Comparison of ENCODE assay signal across 16 cellular contexts in the genomic region with DNA sequence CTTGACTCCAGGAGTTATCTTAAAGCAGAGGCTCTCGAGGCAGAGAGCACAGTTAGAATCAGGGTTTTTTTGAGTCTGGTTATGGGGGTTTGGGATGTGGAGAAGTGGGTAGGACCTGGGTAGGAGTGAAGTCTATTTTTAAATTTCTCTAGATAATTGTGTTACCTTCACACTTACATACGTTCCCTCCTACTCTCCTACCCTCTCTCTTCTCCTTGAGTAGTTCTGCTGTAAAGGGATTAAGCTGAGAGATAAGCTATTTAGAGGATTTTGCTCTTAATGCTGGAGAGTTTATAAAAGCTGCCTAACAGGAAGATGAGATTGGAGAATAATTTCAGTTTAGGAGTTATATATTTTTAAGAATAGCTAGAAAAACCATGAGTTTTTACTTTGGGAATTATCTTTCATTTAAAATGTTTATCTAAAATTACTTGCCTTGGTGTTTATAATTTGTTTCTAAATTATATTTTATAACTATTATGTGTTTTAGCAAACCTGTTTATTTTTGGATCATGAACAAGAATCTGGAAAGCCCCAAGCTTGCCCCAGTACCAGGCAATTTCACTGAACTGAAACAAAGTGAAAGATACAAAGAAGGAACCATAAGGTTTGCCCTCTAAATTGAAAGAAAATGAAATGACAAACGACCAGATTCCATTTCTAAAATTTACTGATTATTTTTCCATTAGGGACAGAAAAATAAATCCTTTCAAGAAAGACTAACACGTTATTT.
A peak's percentile ranks its signal among the peaks of the same experiment; 100 is the strongest.
DNase-seq lines count a peak whose midpoint lies in the region; ATAC-seq and TF ChIP-seq lines count a peak whose summit lies in the region.
"Had no signal": no experiment of that assay in that cellular context is flagged by ENCODE, and none has a peak within 500 bp of the region (broad histone marks: within the 10 kb centered on the region; RNA-seq: fewer than 3 reads in every experiment).

No MANE protein-coding gene starts in this region.

- peaks cover 2% of the 10 kb centered on the region for H3K27me3 Mint-ChIP-seq in activated T-helper 1 cell treated with anti-CD3 and anti-CD28 coated beads, Interleukin-12 subunit alpha, Interleukin-12 subunit beta, Interleukin-2, Interleukin-4 antibody, amounts not matched to agents 30 ng/mL and 10 ng/mL and 1 ng/mL, durations not matched to agents 14 hours and 24 hours and 36 hours (ENCODE audit: insufficient read depth)

- peak overlapping the region; percentile 99 for H3K27ac ChIP-seq in DOHH2 (ENCODE audit: low read depth, low read length)
- H3K27ac ChIP-seq in MM.1S (ENCODE audit: low read length) = no peak overlapping the region
- H3K27ac ChIP-seq in dorsolateral prefrontal cortex = peak overlapping the region in 56 of 59 donors; percentile 5 to 92 (median 76)
- peak overlapping the region; percentile 55 for H3K27ac ChIP-seq in rectal smooth muscle tissue (ENCODE audit: low read depth, low read length)
- H3K27ac ChIP-seq: SJSA1 had no signal

- no peak for ATAC-seq in HG02840 (IDR thresholded peaks at IDR 0.05; ENCODE audit: low FRiP score, unreplicated experiment)
- ATAC-seq: activated T-cell treated with anti-CD3 and anti-CD28 coated beads, Interleukin-2, amount 50 U/mL, for 4 hours had no signal

- peaks cover 65% of the 10 kb centered on the region for H3K36me3 ChIP-seq in DOHH2 (ENCODE audit: control insufficient read depth, low read length)
- no peaks in the 10 kb centered on the region for H3K36me3 ChIP-seq in MM.1S (replicated peaks; ENCODE audit: insufficient read depth, low read length)
- peaks cover 8% of the 10 kb centered on the region for H3K36me3 ChIP-seq in rectal smooth muscle tissue (ENCODE audit: control insufficient read depth, insufficient read depth, low read length)
- H3K36me3 ChIP-seq: BLaER1 treated with 17β-estradiol and CSF1 and Interleukin-3, amounts not matched to agents 10 nM and 100 nM had no signal

- H3K27me3 ChIP-seq in DOHH2 (ENCODE audit: control insufficient read depth, low read length) (no peaks in the 10 kb centered on the region), MM.1S (replicated peaks; ENCODE audit: insufficient read depth, low read length) (0 out of 2 replicates have a peak, but pooled peaks cover 5% of the 10 kb centered on the region), dorsolateral prefrontal cortex (no peaks in the 10 kb centered on the region), rectal smooth muscle tissue (ENCODE audit: control insufficient read depth, insufficient read depth, low read length) (no peaks in the 10 kb centered on the region)
- H3K27me3 ChIP-seq: BLaER1 treated with 17β-estradiol and CSF1 and Interleukin-3, amounts not matched to agents 10 nM and 100 nM; SJSA1 had no signal

- DNase-seq in MM.1S = peak; percentile 66
- DNase-seq in dorsolateral prefrontal cortex = no peak
- DNase-seq in HEK293T (ENCODE audit: extremely low spot score) = no peak
- no peak for DNase-seq in activated T-helper 1 cell treated with anti-CD3 and anti-CD28 coated beads, Interleukin-12 subunit alpha, Interleukin-12 subunit beta, Interleukin-2, Interleukin-4 antibody, amounts not matched to agents 30 ng/mL and 10 ng/mL and 1 ng/mL, durations not matched to agents 14 hours and 24 hours and 36 hours (ENCODE audit: low spot score)
- DNase-seq in NCI-H1694 treated with DMSO at 0.1 percent for 48 hours (lab: John Stamatoyannopoulos, UW) = no peak
- DNase-seq: activated CD4-positive, CD25-positive, alpha-beta regulatory T cell treated with anti-CD3 and anti-CD28 coated beads, Interleukin-2, amount 50 U/mL, for 72 hours; activated T-cell treated with anti-CD3 and anti-CD28 coated beads, Interleukin-2, amount 50 U/mL, for 4 hours; erythroblast; NCI-H1048; NCI-H526; stimulated activated CD4-positive, alpha-beta T cell treated with anti-CD3 and anti-CD28 coated beads, Interleukin-12 subunit alpha, Interleukin-12 subunit beta, amount 100 ng/mL, for 4 hours had no signal

- CTCF ChIA-PET in HEK293T (lab: Yijun Ruan, JAX) = no interaction called here

- H3K4me2 ChIP-seq in DOHH2 (ENCODE audit: low read length) (peak overlapping the region; percentile 89), MM.1S (ENCODE audit: low read depth, low read length) (peak overlapping the region; percentile 61)

- H3K9me2 ChIP-seq in DOHH2 (replicated peaks; ENCODE audit: control insufficient read depth, low read length) = no peaks in the 10 kb centered on the region
- no peaks in the 10 kb centered on the region for H3K9me2 ChIP-seq in MM.1S (replicated peaks; ENCODE audit: insufficient read depth, low read length)

- peaks cover 42% of the 10 kb centered on the region for H3F3A ChIP-seq in DOHH2 (ENCODE audit: control insufficient read depth, insufficient read depth)
- H3F3A ChIP-seq in MM.1S (ENCODE audit: insufficient read depth, low read length) = 0 out of 2 replicates have a peak, but pooled peaks cover 3% of the 10 kb centered on the region

- no peaks in the 10 kb centered on the region for H3K36me3 Mint-ChIP-seq in activated T-helper 1 cell treated with anti-CD3 and anti-CD28 coated beads, Interleukin-12 subunit alpha, Interleukin-12 subunit beta, Interleukin-2, Interleukin-4 antibody, amounts not matched to agents 30 ng/mL and 10 ng/mL and 1 ng/mL, durations not matched to agents 14 hours and 24 hours and 36 hours (ENCODE audit: low read depth)

- no peak overlapping the region for H2AFZ ChIP-seq in MM.1S (ENCODE audit: low read length)

- no peaks in the 10 kb centered on the region for H4K20me1 ChIP-seq in DOHH2 (ENCODE audit: control insufficient read depth, insufficient read depth, low read depth, low read length)
- H4K20me1 ChIP-seq in MM.1S (ENCODE audit: insufficient read depth, low read length) = no peaks in the 10 kb centered on the region
- H4K20me1 ChIP-seq: BLaER1 treated with 17β-estradiol and CSF1 and Interleukin-3, amounts not matched to agents 10 nM and 100 nM had no signal

- H3K79me2 ChIP-seq in DOHH2 (ENCODE audit: control insufficient read depth, low read length) (peaks cover 72% of the 10 kb centered on the region), MM.1S (ENCODE audit: low read length) (no peaks in the 10 kb centered on the region)

- peaks cover 99% of the 10 kb centered on the region for H3K4me1 ChIP-seq in DOHH2 (ENCODE audit: control insufficient read depth, low read length)
- peaks cover 36% of the 10 kb centered on the region for H3K4me1 ChIP-seq in MM.1S (ENCODE audit: low read length)
- peaks cover 14% of the 10 kb centered on the region for H3K4me1 ChIP-seq in rectal smooth muscle tissue (ENCODE audit: control insufficient read depth, insufficient read depth, low read length)

- TF ChIP-seq CTCF in DOHH2 (IDR thresholded peaks at IDR 0.05; ENCODE audit: low read depth, low read length, poor library complexity, severe bottlenecking) (no peak), MM.1S (IDR thresholded peaks at IDR 0.05; ENCODE audit: low read length) (no peak), dorsolateral prefrontal cortex (IDR thresholded peaks at IDR 0.05 in 54 of 56, conservative IDR thresholded peaks at IDR 0.05 in 2 of 56; ENCODE audit: low read depth in 1 of 56, partially characterized antibody in 56 of 56) (no peak)

- intact Hi-C loops in dorsolateral prefrontal cortex (cut with DNase I) = no loop called here
- intact Hi-C loops in activated T-helper 1 cell treated with anti-CD3 and anti-CD28 coated beads, Interleukin-12 subunit alpha, Interleukin-12 subunit beta, Interleukin-2, Interleukin-4 antibody, amounts not matched to agents 30 ng/mL and 10 ng/mL and 1 ng/mL, durations not matched to agents 14 hours and 24 hours and 36 hours (cut with micrococcal nuclease) = no loop called here

- no peak overlapping the region for H3K27ac Mint-ChIP-seq in activated T-helper 1 cell treated with anti-CD3 and anti-CD28 coated beads, Interleukin-12 subunit alpha, Interleukin-12 subunit beta, Interleukin-2, Interleukin-4 antibody, amounts not matched to agents 30 ng/mL and 10 ng/mL and 1 ng/mL, durations not matched to agents 14 hours and 24 hours and 36 hours

- H3K9ac ChIP-seq in MM.1S (ENCODE audit: low read length) (no peak overlapping the region), rectal smooth muscle tissue (ENCODE audit: low read length) (no peak overlapping the region)
- H3K9ac ChIP-seq: BLaER1 treated with 17β-estradiol and CSF1 and Interleukin-3, amounts not matched to agents 10 nM and 100 nM had no signal

- no peaks in the 10 kb centered on the region for H3K4me1 Mint-ChIP-seq in activated T-helper 1 cell treated with anti-CD3 and anti-CD28 coated beads, Interleukin-12 subunit alpha, Interleukin-12 subunit beta, Interleukin-2, Interleukin-4 antibody, amounts not matched to agents 30 ng/mL and 10 ng/mL and 1 ng/mL, durations not matched to agents 14 hours and 24 hours and 36 hours (ENCODE audit: low read depth)

- H3K4me3 ChIP-seq in DOHH2 (ENCODE audit: low read length) = peak overlapping the region; percentile 68
- H3K4me3 ChIP-seq in MM.1S (ENCODE audit: low read length) = 0 out of 2 replicates have a peak overlapping the region, but pooled peaks have one; percentile 3
- H3K4me3 ChIP-seq in dorsolateral prefrontal cortex = no peak overlapping the region
- H3K4me3 ChIP-seq in rectal smooth muscle tissue (ENCODE audit: low read length) = peak overlapping the region; percentile 15
- H3K4me3 ChIP-seq: BLaER1 treated with 17β-estradiol and CSF1 and Interleukin-3, amounts not matched to agents 10 nM and 100 nM; SJSA1 had no signal

- POLR2A ChIA-PET in HEK293T (lab: Yijun Ruan, JAX) = no interaction called here

- H3K9me3 ChIP-seq in DOHH2 (ENCODE audit: control insufficient read depth, insufficient read depth, low read length) (no peaks in the 10 kb centered on the region), MM.1S (replicated peaks; ENCODE audit: insufficient read depth, low read length) (no peaks in the 10 kb centered on the region)
- H3K9me3 ChIP-seq: BLaER1 treated with 17β-estradiol and CSF1 and Interleukin-3, amounts not matched to agents 10 nM and 100 nM; SJSA1 had no signal

- H3K9me3 Mint-ChIP-seq in activated T-helper 1 cell treated with anti-CD3 and anti-CD28 coated beads, Interleukin-12 subunit alpha, Interleukin-12 subunit beta, Interleukin-2, Interleukin-4 antibody, amounts not matched to agents 30 ng/mL and 10 ng/mL and 1 ng/mL, durations not matched to agents 14 hours and 24 hours and 36 hours = no peaks in the 10 kb centered on the region
- H3K9me3 Mint-ChIP-seq: activated T-cell treated with anti-CD3 and anti-CD28 coated beads, Interleukin-2, amount 50 U/mL, for 4 hours had no signal

- no peak overlapping the region for H3K4me3 Mint-ChIP-seq in activated T-helper 1 cell treated with anti-CD3 and anti-CD28 coated beads, Interleukin-12 subunit alpha, Interleukin-12 subunit beta, Interleukin-2, Interleukin-4 antibody, amounts not matched to agents 30 ng/mL and 10 ng/mL and 1 ng/mL, durations not matched to agents 14 hours and 24 hours and 36 hours
- H3K4me3 Mint-ChIP-seq: activated T-cell treated with anti-CD3 and anti-CD28 coated beads, Interleukin-2, amount 50 U/mL, for 4 hours had no signal

TF ChIP-seq in HEK293T, 16 proteins besides CTCF, POLR2A, EP300 and RAD21 (continues in another document):
- TF ChIP-seq NFRKB (IDR thresholded peaks at IDR 0.05) = no peak
- TF ChIP-seq FOXA1 (IDR thresholded peaks at IDR 0.05) = no peak
- TF ChIP-seq FOXK2 (IDR thresholded peaks at IDR 0.05) = no peak
- no peak for TF ChIP-seq FOXM1 (IDR thresholded peaks at IDR 0.05; ENCODE audit: borderline replicate concordance)
- TF ChIP-seq L3MBTL2 (conservative IDR thresholded peaks at IDR 0.05) = no peak
- no peak for TF ChIP-seq ZNF384 (IDR thresholded peaks at IDR 0.05)
- TF ChIP-seq SP1 (IDR thresholded peaks at IDR 0.05) = no peak

Comparison
In these comparisons a context has a peak if more than half of its experiments do, and no peak if none do; other contexts are left out.
1. H3K4me3 ChIP-seq: peak in DOHH2 (single experiment), MM.1S (single experiment) and rectal smooth muscle tissue (single experiment); none in dorsolateral prefrontal cortex (0 of 59).